ENCODE assay signal across 20 cellular contexts in genomic region chr9:76537150-76537646, GRCh38.
DNase-seq lines count a peak whose midpoint lies in the region; ATAC-seq and TF ChIP-seq lines count a peak whose summit lies in the region.
"Had no signal": no experiment of that assay in that cellular context is flagged by ENCODE, and none has a peak within 500 bp of the region (broad histone marks: within the 10 kb centered on the region; RNA-seq: fewer than 3 reads in every experiment).

No MANE protein-coding gene starts in this region.

- no peak overlapping the region for H3K27ac Mint-ChIP-seq in GM23338
- H3K27ac Mint-ChIP-seq: activated T-helper 2 cell treated with anti-CD3 and anti-CD28 coated beads, Interferon-gamma antibody, Interleukin-2, Interleukin-4, amounts not matched to agents 10 μg/mL and 5 μg/mL and 100 μg/mL, durations not matched to agents 14 hours and 24 hours and 36 hours; CD4-positive, alpha-beta memory T cell; naive thymus-derived CD8-positive, alpha-beta T cell had no signal

- peaks cover 4% of the 10 kb centered on the region; the same call in 2 of the 3 replicates for H3K4me1 Mint-ChIP-seq in GM23338

- H3K9me3 ChIP-seq in right atrium auricular region = no peaks in the 10 kb centered on the region
- H3K9me3 ChIP-seq: psoas muscle, SJCRH30, uterus had no signal

- no peak overlapping the region for H3K4me2 ChIP-seq in GM23338

- peak overlapping the region; percentile 69; the same call in 1 of the 2 replicates for H2AFZ ChIP-seq in GM23338

- intact Hi-C loops in sciatic nerve (cut with DNase I) = no loop called here

- no peak for ATAC-seq in GM23338
- peak; percentile 92 for ATAC-seq in sciatic nerve
- no peak for ATAC-seq in HG02970 (IDR thresholded peaks at IDR 0.05; ENCODE audit: low FRiP score, unreplicated experiment)
- ATAC-seq: activated CD4-positive, CD25-positive, alpha-beta regulatory T cell treated with anti-CD3 and anti-CD28 coated beads, Interleukin-2, amount 50 U/mL, for 24 hours; naive thymus-derived CD8-positive, alpha-beta T cell; psoas muscle; stimulated activated naive CD8-positive, alpha-beta T cell treated with anti-CD3 and anti-CD28 coated beads, Interleukin-15, Interleukin-2, amounts not matched to agents 100 U/mL and 50 U/mL, for 24 hours had no signal

- no peaks in the 10 kb centered on the region for H3K9me3 Mint-ChIP-seq in GM23338
- H3K9me3 Mint-ChIP-seq: activated T-helper 2 cell treated with anti-CD3 and anti-CD28 coated beads, Interferon-gamma antibody, Interleukin-2, Interleukin-4, amounts not matched to agents 10 μg/mL and 5 μg/mL and 100 μg/mL, durations not matched to agents 14 hours and 24 hours and 36 hours; CD4-positive, alpha-beta memory T cell; naive thymus-derived CD8-positive, alpha-beta T cell had no signal

- TF ChIP-seq CTCF in GM23338 (conservative IDR thresholded peaks at IDR 0.05; ENCODE audit: low read depth in 2 of 2) (no peak), right atrium auricular region (IDR thresholded peaks at IDR 0.05) (no peak)

- no peaks in the 10 kb centered on the region for H3K36me3 Mint-ChIP-seq in GM23338 (ENCODE audit: low read depth)
- H3K36me3 Mint-ChIP-seq: CD4-positive, alpha-beta memory T cell; naive thymus-derived CD8-positive, alpha-beta T cell had no signal

- H3F3A ChIP-seq in GM23338 (replicated peaks; ENCODE audit: low read depth) = no peaks in the 10 kb centered on the region

- no peak overlapping the region for H3K4me3 Mint-ChIP-seq in GM23338
- H3K4me3 Mint-ChIP-seq: CD4-positive, alpha-beta memory T cell; naive thymus-derived CD8-positive, alpha-beta T cell had no signal

- H3K27ac ChIP-seq in GM23338 (ENCODE audit: low read depth) = no peak overlapping the region
- H3K27ac ChIP-seq in caudate nucleus (ENCODE audit: low read depth, low read length) = peak overlapping the region; percentile 56
- peak overlapping the region in 1 of 2 donors; percentile 3 for H3K27ac ChIP-seq in right atrium auricular region
- H3K27ac ChIP-seq: psoas muscle, SJCRH30 had no signal

- H3K36me3 ChIP-seq in GM23338 (ENCODE audit: insufficient read depth) = no peaks in the 10 kb centered on the region
- no peaks in the 10 kb centered on the region for H3K36me3 ChIP-seq in right atrium auricular region
- H3K36me3 ChIP-seq: SJCRH30, uterus had no signal

- H3K4me1 ChIP-seq in GM23338 (ENCODE audit: insufficient read depth) = peaks cover 3% of the 10 kb centered on the region; the same call in 1 of the 2 replicates
- no peaks in the 10 kb centered on the region for H3K4me1 ChIP-seq in right atrium auricular region
- H3K4me1 ChIP-seq: psoas muscle, uterus had no signal

- no peaks in the 10 kb centered on the region for H3K9me2 ChIP-seq in GM23338 (ENCODE audit: insufficient read depth)

- DNase-seq in GM23338 (ENCODE audit: low spot score) (no peak), caudate nucleus (lab: John Stamatoyannopoulos, UW) (peak in 8 of 61 donors; percentile 4 to 75 (median 19)), right atrium auricular region (ENCODE audit: low spot score) (peak; percentile 64), sciatic nerve (ENCODE audit: low spot score) (peak; percentile 82), EL (no peak), NCI-H510A treated with DMSO at 0.1 percent for 48 hours (lab: John Stamatoyannopoulos, UW) (no peak), SKM-1 (lab: John Stamatoyannopoulos, UW; ENCODE audit: unreplicated experiment) (no peak)
- DNase-seq: CD4-positive, alpha-beta memory T cell; DND-41; foreskin fibroblast; naive thymus-derived CD8-positive, alpha-beta T cell; NCI-H187 treated with DMSO at 0.1 percent for 48 hours; NCI-H510A; stimulated activated naive CD8-positive, alpha-beta T cell treated with anti-CD3 and anti-CD28 coated beads, Interleukin-15, Interleukin-2, amounts not matched to agents 100 U/mL and 50 U/mL, for 24 hours had no signal

- no peaks in the 10 kb centered on the region for H3K27me3 Mint-ChIP-seq in GM23338 (ENCODE audit: insufficient read depth, low read depth, poor library complexity)
- H3K27me3 Mint-ChIP-seq: CD4-positive, alpha-beta memory T cell had no signal

- no peaks in the 10 kb centered on the region for H3K79me2 ChIP-seq in GM23338 (replicated peaks; ENCODE audit: insufficient read depth)

- H4K20me1 ChIP-seq in GM23338 (replicated peaks; ENCODE audit: insufficient read depth) = no peaks in the 10 kb centered on the region

- no peaks in the 10 kb centered on the region for H3K27me3 ChIP-seq in GM23338 (ENCODE audit: insufficient read depth)
- no peaks in the 10 kb centered on the region for H3K27me3 ChIP-seq in right atrium auricular region
- H3K27me3 ChIP-seq: SJCRH30, uterus had no signal

- H3K4me3 ChIP-seq in GM23338 (no peak overlapping the region), right atrium auricular region (no peak overlapping the region)
- H3K4me3 ChIP-seq: psoas muscle, SJCRH30, uterus had no signal

TF ChIP-seq in GM23338, 12 proteins besides CTCF, POLR2A, EP300 and RAD21:
- TF ChIP-seq JUNB (IDR thresholded peaks at IDR 0.05; ENCODE audit: unreplicated experiment) (no peak), EZH2 (IDR thresholded peaks at IDR 0.05; ENCODE audit: low read depth, unreplicated experiment) (no peak), ZNF114 (CRISPR knock-in tag; IDR thresholded peaks at IDR 0.05) (no peak), STAT1 (IDR thresholded peaks at IDR 0.05; ENCODE audit: unreplicated experiment) (no peak), CREB1 (CRISPR knock-in tag; IDR thresholded peaks at IDR 0.05; ENCODE audit: low read depth) (no peak)

Comparison
In these comparisons a context has a peak if more than half of its experiments do, and no peak if none do; other contexts are left out.
1. DNase-seq: peak in right atrium auricular region (single experiment) and sciatic nerve (single experiment); none in GM23338 (single experiment), EL (single experiment), NCI-H510A treated with DMSO at 0.1 percent for 48 hours (single experiment) and SKM-1 (single experiment).